ENCODE assay signal across 8 cellular contexts in the genomic region with DNA sequence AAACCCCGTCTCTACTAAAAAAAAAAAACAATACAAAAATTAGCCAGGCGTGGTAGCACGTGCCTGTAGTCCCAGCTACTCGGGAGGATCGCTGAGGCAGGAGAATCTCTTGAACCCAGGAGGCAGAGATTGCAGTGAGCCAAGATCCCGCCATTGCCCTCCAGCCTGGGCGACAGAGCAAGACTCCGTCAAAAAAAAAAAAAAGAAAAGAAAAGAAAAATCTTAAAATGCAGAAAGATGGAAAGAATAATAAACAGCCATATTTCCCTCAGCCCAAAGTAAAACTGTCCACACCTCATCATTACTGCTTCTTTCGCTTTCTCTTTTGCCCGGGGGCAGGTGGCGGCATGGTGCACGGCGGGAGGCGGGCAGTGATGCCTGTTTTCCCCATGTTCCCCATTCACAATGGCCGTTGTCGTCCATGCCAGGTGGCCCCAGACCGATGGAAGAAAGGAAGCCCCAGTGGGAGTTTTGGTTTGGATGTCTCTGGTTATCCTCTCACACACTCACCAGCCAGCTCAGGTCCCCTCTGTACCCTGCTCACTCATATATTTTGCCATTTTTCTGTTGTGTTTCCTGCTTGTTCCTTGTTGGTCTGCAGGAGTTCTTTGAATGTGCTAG. TPM values are rescaled to one million over a fixed set of nuclear protein-coding genes. Genes with fewer than 3 reads are reported as not detected.
DNase-seq lines count a peak whose midpoint lies in the region; ATAC-seq and TF ChIP-seq lines count a peak whose summit lies in the region.

No MANE protein-coding gene starts in this region.

- H3K4me2 ChIP-seq in BLaER1, result peak overlapping the region; percentile 84

- TF ChIP-seq CTCF in heart right ventricle (IDR thresholded peaks at IDR 0.05), result no peak

- peaks cover 0 to 2% (median 0%) of the 10 kb centered on the region in 3 donors for H3K9me3 Mint-ChIP-seq in IgD-negative memory B cell
- H3K9me3 Mint-ChIP-seq in naive thymus-derived CD8-positive, alpha-beta T cell, result no peaks in the 10 kb centered on the region

- peak overlapping the region; percentile 73 to 94 (median 90) for H3K4me3 Mint-ChIP-seq in IgD-negative memory B cell
- H3K4me3 Mint-ChIP-seq in naive thymus-derived CD8-positive, alpha-beta T cell, result peak overlapping the region; percentile 80 to 94 (median 90)

- DNase-seq in activated T-cell treated with anti-CD3 and anti-CD28 coated beads for 4 hours (peak; percentile 21), MG63 (no peak), MV-4-11 (lab: John Stamatoyannopoulos, UW) (no peak), heart right ventricle (no peak), foreskin melanocyte (no peak)
- peak in 7 of 10 donors; percentile 10 to 48 (median 28) for DNase-seq in naive thymus-derived CD8-positive, alpha-beta T cell

- H3K9me3 ChIP-seq in BLaER1, result peaks cover 16% of the 10 kb centered on the region
- H3K9me3 ChIP-seq in MG63, result no peaks in the 10 kb centered on the region
- peaks cover 0 to 5% (median 0%) of the 10 kb centered on the region in 11 donors for H3K9me3 ChIP-seq in heart right ventricle

- peak; percentile 80 to 95 for ATAC-seq in naive thymus-derived CD8-positive, alpha-beta T cell
- ATAC-seq in heart right ventricle, result no peak

- intact Hi-C loops in heart right ventricle (cut with DNase I), result loop anchor here in 1 of 10 donors (5.0 kb wide), 1 partner anchor 381 kb away; no protein-coding TSS in a partner anchor

- WGBS in heart right ventricle, 2 donors, result 70 to 72% methylated on average over 17 of the region's 17 CpGs

- H3K27me3 ChIP-seq in BLaER1 (no peaks in the 10 kb centered on the region), MG63 (no peaks in the 10 kb centered on the region), heart right ventricle (no peaks in the 10 kb centered on the region)

- H3K4me1 ChIP-seq in BLaER1, result peaks cover 14% of the 10 kb centered on the region
- H3K4me1 ChIP-seq in heart right ventricle, result peaks cover 0 to 6% (median 0%) of the 10 kb centered on the region in 9 donors

- H3K36me3 Mint-ChIP-seq in IgD-negative memory B cell, result no peaks in the 10 kb centered on the region
- no peaks in the 10 kb centered on the region for H3K36me3 Mint-ChIP-seq in naive thymus-derived CD8-positive, alpha-beta T cell

- peak overlapping the region; percentile 69 for H3K9ac ChIP-seq in BLaER1

- H3K27ac Mint-ChIP-seq in IgD-negative memory B cell, result peak overlapping the region in 2 of 3 donors; percentile 34 to 47
- peak overlapping the region; percentile 86 to 98 (median 95) for H3K27ac Mint-ChIP-seq in naive thymus-derived CD8-positive, alpha-beta T cell

- peaks cover 5 to 8% (median 5%) of the 10 kb centered on the region in 3 donors for H3K4me1 Mint-ChIP-seq in IgD-negative memory B cell
- H3K4me1 Mint-ChIP-seq in naive thymus-derived CD8-positive, alpha-beta T cell, result peaks cover 5 to 11% (median 9%) of the 10 kb centered on the region in 4 donors

- POLR2A ChIA-PET in naive thymus-derived CD8-positive, alpha-beta T cell (lab: Charles Lee), result interaction anchor here (0.7 to 1.9 kb wide), 3 partner anchors 37 to 530 kb away, joined by 3 to 5 read pairs (median 5); partner anchors contain the start of gene PEMT

- peak overlapping the region; percentile 80 for H3K27ac ChIP-seq in BLaER1
- peak overlapping the region in 1 of 10 donors; percentile 58 for H3K27ac ChIP-seq in heart right ventricle

- H3K36me3 ChIP-seq in BLaER1 (no peaks in the 10 kb centered on the region), MG63 (no peaks in the 10 kb centered on the region), heart right ventricle (no peaks in the 10 kb centered on the region)

- peaks cover 1% of the 10 kb centered on the region for H3K27me3 Mint-ChIP-seq in IgD-negative memory B cell
- no peaks in the 10 kb centered on the region for H3K27me3 Mint-ChIP-seq in naive thymus-derived CD8-positive, alpha-beta T cell

- H3K4me3 ChIP-seq in BLaER1 (peak overlapping the region; percentile 53), MG63 (no peak overlapping the region), heart right ventricle (peak overlapping the region in 1 of 10 donors; percentile 34)

- no peaks in the 10 kb centered on the region for H4K20me1 ChIP-seq in BLaER1

RNA-seq across cellular contexts. Expression of gene PEMT, which starts 37.0 kb away (rescaled TPM):
- polyA plus RNA-seq in IgD-negative memory B cell, result 35.6 TPM
- 10 to 100 TPM; 15.2 to 17.0 TPM for total RNA-seq in naive thymus-derived CD8-positive, alpha-beta T cell
- polyA plus RNA-seq in naive thymus-derived CD8-positive, alpha-beta T cell, result 10 to 100 TPM; 27.5 to 31.3 (median 28.1) TPM
- total RNA-seq in MG63 (2014; rRNA removed; shearing (Covaris generic); ENCODE audit: low replicate concordance), result 39.9 and 53.5 TPM in 2 replicates
- 10 to 100 TPM; 13.5 to 26.7 (median 21.1) TPM for total RNA-seq in heart right ventricle
- polyA plus RNA-seq in heart right ventricle, result 10 to 100 TPM; 50.8 to 55.2 TPM

RNA-seq across cellular contexts. Expression of gene RAI1, which starts 52.8 kb away (rescaled TPM):
- polyA plus RNA-seq in IgD-negative memory B cell (3.0 TPM), heart right ventricle (10 to 100 TPM; 13.8 to 17.5 TPM)
- total RNA-seq in naive thymus-derived CD8-positive, alpha-beta T cell, result 10 to 100 TPM; 33.8 to 35.2 TPM
- 1 to 10 TPM; 1.5 to 4.0 (median 2.3) TPM for polyA plus RNA-seq in naive thymus-derived CD8-positive, alpha-beta T cell
- total RNA-seq in MG63 (2014; rRNA removed; shearing (Covaris generic); ENCODE audit: low replicate concordance), result 2.9 and 7.1 TPM in 2 replicates
- total RNA-seq in heart right ventricle, result 10 to 100 TPM; 15.8 to 32.0 (median 20.9) TPM

Comparison
In these comparisons a context has a peak if more than half of its experiments do, and no peak if none do; other contexts are left out.
1. DNase-seq: peak in activated T-cell treated with anti-CD3 and anti-CD28 coated beads for 4 hours (single experiment) and naive thymus-derived CD8-positive, alpha-beta T cell (7 of 10); none in MG63 (single experiment), MV-4-11 (single experiment), heart right ventricle (0 of 2) and foreskin melanocyte (single experiment).
2. ATAC-seq: peak in naive thymus-derived CD8-positive, alpha-beta T cell (2 of 2); none in heart right ventricle (0 of 8).